In the genomic region with DNA sequence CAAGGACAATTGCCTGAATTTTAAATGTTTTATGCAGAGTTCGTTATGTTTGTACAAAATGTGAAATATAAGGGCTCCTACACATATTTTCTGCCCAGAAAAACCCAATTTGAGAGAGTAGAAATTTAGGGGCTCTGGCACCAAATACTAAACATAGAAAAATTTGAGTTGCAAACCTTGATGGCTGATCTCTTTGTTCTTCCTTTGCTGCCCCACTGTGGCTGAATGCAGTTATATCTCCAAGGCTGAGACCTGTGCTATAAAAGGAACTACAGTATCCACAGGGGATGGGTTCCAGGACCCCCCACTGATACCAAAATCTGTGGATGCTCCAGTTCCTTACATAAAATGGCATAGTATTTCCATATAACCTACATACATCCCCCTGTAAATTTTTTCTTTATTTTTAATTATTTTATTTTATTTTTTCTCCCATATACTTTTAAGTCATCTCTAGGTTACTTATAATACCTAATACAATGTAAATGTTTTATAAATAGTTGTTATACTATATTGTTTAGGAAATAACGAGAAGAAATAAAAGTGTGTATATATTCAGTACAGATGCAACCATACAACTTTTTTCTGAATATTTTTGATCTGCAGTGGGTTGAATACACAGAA, we compare ENCODE assay signal across 8 cellular contexts. TPM values are rescaled to one million over a fixed set of nuclear protein-coding genes. Genes with fewer than 3 reads are reported as not detected.
A peak's percentile ranks its signal among the peaks of the same experiment; 100 is the strongest.
DNase-seq lines count a peak whose midpoint lies in the region; ATAC-seq and TF ChIP-seq lines count a peak whose summit lies in the region.

No MANE protein-coding gene starts in this region.

- H3K27ac ChIP-seq in mesenchymal stem cell (ENCODE audit: low read length, poor library complexity, severe bottlenecking): no peak overlapping the region

- H3K9ac ChIP-seq in mesenchymal stem cell (ENCODE audit: low read length): peak overlapping the region; percentile 52

- no CpG with 5 or more reads among the region's 2 CpGs for WGBS in mesenchymal stem cell

- peaks cover 17 to 20% of the 10 kb centered on the region in 2 donors for H3K27me3 Mint-ChIP-seq in T-cell
- H3K27me3 Mint-ChIP-seq in type B pancreatic cell: no peaks in the 10 kb centered on the region

- no peaks in the 10 kb centered on the region for H3K79me1 ChIP-seq in mesenchymal stem cell (replicated peaks; ENCODE audit: low read length, poor library complexity, severe bottlenecking)

- H3K4me3 ChIP-seq in mesenchymal stem cell (ENCODE audit: insufficient read depth in 1 of 2, low read depth in 1 of 2, low read length in 2 of 2): no peak overlapping the region

- no peak overlapping the region for H3K4ac ChIP-seq in mesenchymal stem cell (ENCODE audit: low read depth in 1 of 2, low read length in 2 of 2)

- H4K91ac ChIP-seq in mesenchymal stem cell (ENCODE audit: low read length): no peak overlapping the region

- H3K27ac Mint-ChIP-seq in T-cell (no peak overlapping the region), type B pancreatic cell (no peak overlapping the region)

- H3K36me3 ChIP-seq in mesenchymal stem cell (ENCODE audit: control insufficient read depth in 1 of 2, insufficient read depth in 2 of 2, low read depth in 1 of 2, low read length in 2 of 2): no peaks in the 10 kb centered on the region

- peak; percentile 32 for DNase-seq in SIG-M5 treated with dmso at 0.1 percent for 504 hours (lab: John Stamatoyannopoulos, UW; ENCODE audit: unreplicated experiment)
- DNase-seq in SIG-M5 (lab: John Stamatoyannopoulos, UW): no peak
- DNase-seq in M059J (ENCODE audit: low read depth): peak; percentile 47
- peak in 29 of 34 experiments; percentile 7 to 48 (median 28) for DNase-seq in T-cell
- peak; percentile 25 for DNase-seq in effector CD4-positive, alpha-beta T cell
- peak; percentile 43 for DNase-seq in mesenchymal stem cell
- DNase-seq in type B pancreatic cell (ENCODE audit: extremely low spot score, unreplicated experiment): no peak

- H3K36me3 Mint-ChIP-seq in T-cell: no peaks in the 10 kb centered on the region
- H3K36me3 Mint-ChIP-seq in type B pancreatic cell: no peaks in the 10 kb centered on the region

- no peak overlapping the region for H2BK15ac ChIP-seq in mesenchymal stem cell (ENCODE audit: low read depth, poor library complexity, severe bottlenecking)

- ATAC-seq in T-cell (replicated peaks in 1 of 4): peak in 3 of 4 experiments; percentile 55 to 64 (median 59)
- no peak for ATAC-seq in HG03139 (IDR thresholded peaks at IDR 0.05; ENCODE audit: unreplicated experiment)

- no peaks in the 10 kb centered on the region for H3K4me1 ChIP-seq in mesenchymal stem cell (ENCODE audit: control insufficient read depth, insufficient read depth, low read depth, low read length)

- H3K27me3 ChIP-seq in mesenchymal stem cell (ENCODE audit: control insufficient read depth in 1 of 2, insufficient read depth in 1 of 2, low read length in 2 of 2): peaks cover 0 to 5% of the 10 kb centered on the region in 2 experiments

- H3K23ac ChIP-seq in mesenchymal stem cell (ENCODE audit: low read length in 2 of 2): no peak overlapping the region

- no peak overlapping the region for H2AFZ ChIP-seq in mesenchymal stem cell (ENCODE audit: low read depth, low read length)

- H2BK120ac ChIP-seq in mesenchymal stem cell (ENCODE audit: low read depth, low read length): no peak overlapping the region

- CTCF ChIA-PET in T-cell (lab: Charles Lee): interaction anchor here (0.6 to 1.5 kb wide), 6 partner anchors 47 to 325 kb away, joined by 3 to 9 read pairs (median 4); no protein-coding TSS in a partner anchor

- H3K18ac ChIP-seq in mesenchymal stem cell (ENCODE audit: low read depth in 1 of 2, low read length in 2 of 2): no peak overlapping the region

- H2BK12ac ChIP-seq in mesenchymal stem cell (ENCODE audit: low read length in 2 of 2): no peak overlapping the region

- no peaks in the 10 kb centered on the region for H3K9me3 Mint-ChIP-seq in T-cell
- no peaks in the 10 kb centered on the region for H3K9me3 Mint-ChIP-seq in type B pancreatic cell

- no peak overlapping the region for H4K8ac ChIP-seq in mesenchymal stem cell (ENCODE audit: low read length)

- no peak overlapping the region for H2AK5ac ChIP-seq in mesenchymal stem cell (ENCODE audit: low read length, severe bottlenecking)

- H3K4me3 Mint-ChIP-seq in T-cell: no peak overlapping the region
- no peak overlapping the region for H3K4me3 Mint-ChIP-seq in type B pancreatic cell

- TF ChIP-seq CTCF in type B pancreatic cell (conservative IDR thresholded peaks at IDR 0.05): peak; percentile 80

- H2BK5ac ChIP-seq in mesenchymal stem cell (ENCODE audit: low read depth, low read length, poor library complexity, severe bottlenecking): no peak overlapping the region

- POLR2A ChIA-PET in T-cell (lab: Charles Lee): interaction anchor here in 1 of 2 donors (0.7 kb wide), 1 partner anchor 128 kb away, joined by 5 read pairs; no protein-coding TSS in a partner anchor

- no peak overlapping the region for H3K14ac ChIP-seq in mesenchymal stem cell (ENCODE audit: low read length in 2 of 2)

- H3K9me3 ChIP-seq in mesenchymal stem cell (ENCODE audit: control insufficient read depth, low read length): no peaks in the 10 kb centered on the region

- H3K4me2 ChIP-seq in mesenchymal stem cell (ENCODE audit: low read length, poor library complexity, severe bottlenecking): no peak overlapping the region

- H3K4me1 Mint-ChIP-seq in T-cell (no peaks in the 10 kb centered on the region), type B pancreatic cell (ENCODE audit: unreplicated experiment) (no peaks in the 10 kb centered on the region)

RNA-seq across cellular contexts. Expression of a gene that starts 22.5 kb away (rescaled TPM):
- 0.89 and 2.1 TPM in 2 replicates for total RNA-seq in M059J (2014; rRNA removed; shearing (Covaris generic))
- under 1 TPM in 1 of 5 donors, not detected in 4; 0.58 TPM for total RNA-seq in T-cell
- 0.07 TPM for polyA plus RNA-seq in mesenchymal stem cell (2013, experiment 1 of 2)
- polyA plus RNA-seq in mesenchymal stem cell (2013, experiment 2 of 2): 0.07 TPM
- total RNA-seq in type B pancreatic cell (ENCODE audit: low replicate concordance): 1.6 and 7.6 TPM in 2 replicates

RNA-seq across cellular contexts. Expression of a gene that starts 45.0 kb away (rescaled TPM):
- total RNA-seq in M059J (2014; rRNA removed; shearing (Covaris generic)): 179 and 214 TPM in 2 replicates
- total RNA-seq in T-cell (10 to 100 TPM; 19.9 to 61.5 (median 46.2) TPM), type B pancreatic cell (ENCODE audit: low replicate concordance) (74.1 and 79.2 TPM in 2 replicates)
- polyA plus RNA-seq in mesenchymal stem cell (2013, experiment 1 of 2): 324 TPM
- polyA plus RNA-seq in mesenchymal stem cell (2013, experiment 2 of 2): 340 TPM

RNA-seq across cellular contexts. Expression of a gene that starts 59.3 kb away (rescaled TPM):
- total RNA-seq in M059J (2014; rRNA removed; shearing (Covaris generic)): 0.17 and 0.20 TPM in 2 replicates
- total RNA-seq in T-cell (1 to 10 TPM in 4 of 5 donors, under 1 TPM in 1; 0.60 to 2.4 (median 1.9) TPM), type B pancreatic cell (ENCODE audit: low replicate concordance) (2.8 and 8.2 TPM in 2 replicates)
- polyA plus RNA-seq in mesenchymal stem cell (2013, experiment 1 of 2): 2.3 TPM
- polyA plus RNA-seq in mesenchymal stem cell (2013, experiment 2 of 2): 1.9 TPM

Comparison
In these comparisons a context has a peak if more than half of its experiments do, and no peak if none do; other contexts are left out.
1. DNase-seq: peak in SIG-M5 treated with dmso at 0.1 percent for 504 hours (single experiment), M059J (single experiment), T-cell (29 of 34), effector CD4-positive, alpha-beta T cell (single experiment) and mesenchymal stem cell (single experiment); none in SIG-M5 (single experiment) and type B pancreatic cell (single experiment).